ENCODE assay signal across 1 cellular context in genomic region chr12:99433155-99433554, GRCh38.
TF ChIP-seq lines count a peak whose summit lies in the region.

No MANE protein-coding gene starts in this region.

TF ChIP-seq in HEK293, 187 proteins besides CTCF, POLR2A, EP300 and RAD21 (continued from another document):
- no peak for TF ChIP-seq PRDM10 (tag by site-specific recombination; IDR thresholded peaks at IDR 0.05)
- TF ChIP-seq ZNF423 (tag by site-specific recombination; IDR thresholded peaks at IDR 0.05): no peak
- TF ChIP-seq ZNF560 (tag by site-specific recombination; IDR thresholded peaks at IDR 0.05; ENCODE audit: borderline replicate concordance): no peak
- TF ChIP-seq YY1 (tag by site-specific recombination; IDR thresholded peaks at IDR 0.05): no peak
- TF ChIP-seq SP2 (tag by site-specific recombination; IDR thresholded peaks at IDR 0.05): no peak
- TF ChIP-seq BCL11A (tag by site-specific recombination; IDR thresholded peaks at IDR 0.05; ENCODE audit: low read depth): no peak
